Comparison of ENCODE assay signal across 34 cellular contexts in the genomic region with DNA sequence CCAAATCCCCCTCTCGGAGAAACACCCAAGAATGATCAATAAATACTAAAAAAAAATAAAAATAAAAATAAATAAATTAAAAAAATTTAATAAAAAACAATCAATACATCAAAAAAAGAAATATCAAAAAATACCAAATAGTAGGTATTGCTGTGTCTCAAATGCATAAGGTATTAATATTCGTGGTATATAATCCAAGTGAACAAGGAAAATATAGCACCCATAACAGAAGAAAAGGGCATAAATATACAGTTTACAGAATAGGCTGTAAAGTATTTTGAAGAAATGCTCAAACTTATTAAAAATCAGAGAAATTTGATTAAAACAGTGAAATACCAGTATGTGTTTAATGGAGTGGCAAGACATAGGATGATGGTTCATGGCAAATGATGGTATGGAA. TPM values are rescaled to one million over a fixed set of nuclear protein-coding genes. Genes with fewer than 3 reads are reported as not detected.
"Had no signal": no experiment of that assay in that cellular context is flagged by ENCODE, and none has a peak within 500 bp of the region (broad histone marks: within the 10 kb centered on the region; RNA-seq: fewer than 3 reads in every experiment).

No MANE protein-coding gene starts in this region.

- FAIRE-seq: astrocyte had no signal

- ATAC-seq: activated CD8-positive, alpha-beta T cell treated with anti-CD3 and anti-CD28 coated beads for 36 hours; activated naive CD4-positive, alpha-beta T cell treated with anti-CD3 and anti-CD28 coated beads, Interleukin-2, amount 50 U/mL, for 72 hours; activated T-cell treated with anti-CD3 and anti-CD28 coated beads, Interleukin-2, amount 50 U/mL, for 4 hours; activated T-cell treated with anti-CD3 and anti-CD28 coated beads, Interleukin-2, amount 50 U/mL, for 72 hours; activated T-helper 17 cell treated with anti-CD3 and anti-CD28 coated beads, Interleukin-2, amount 50 U/mL, for 72 hours; body of pancreas; T-cell; T-helper 17 cell had no signal

- H3K27me3 Mint-ChIP-seq: T-helper 17 cell had no signal

- DNase-seq: activated B cell treated with CpG ODN at 0.5 μM for 24 hours; activated CD4-positive, alpha-beta memory T cell treated with anti-CD3 and anti-CD28 coated beads for 36 hours; activated CD4-positive, alpha-beta T cell treated with anti-CD3 and anti-CD28 coated beads for 4 hours; activated CD4-positive, alpha-beta T cell treated with anti-CD3 and anti-CD28 coated beads, Interleukin-2, amount 10 ng/mL, durations not matched to agents 24 days and 14 days; activated CD4-positive, alpha-beta T cell treated with anti-CD3 and anti-CD28 coated beads, Interleukin-2, amount 50 U/mL, for 1 hour; activated CD4-positive, alpha-beta T cell treated with anti-CD3 and anti-CD28 coated beads, Interleukin-2, amount 50 U/mL, for 4 hours; activated CD4-positive, CD25-positive, alpha-beta regulatory T cell treated with anti-CD3 and anti-CD28 coated beads, Interleukin-2, amount 50 U/mL, for 72 hours; activated CD8-positive, alpha-beta memory T cell treated with anti-CD3 and anti-CD28 coated beads, Interleukin-2, amount 50 U/mL, for 4 hours; activated CD8-positive, alpha-beta T cell treated with anti-CD3 and anti-CD28 coated beads for 36 hours; activated effector memory CD4-positive, alpha-beta T cell treated with anti-CD3 and anti-CD28 coated beads, Interleukin-2, amount 50 U/mL, for 16 hours; activated gamma-delta T cell treated with Interleukin-2 at 50 U/mL for 16 hours; activated naive CD4-positive, alpha-beta T cell; activated naive CD4-positive, alpha-beta T cell treated with anti-CD3 and anti-CD28 coated beads for 36 hours; activated naive CD4-positive, alpha-beta T cell treated with anti-CD3 and anti-CD28 coated beads, Interleukin-2, amount 50 U/mL, for 16 hours; activated naive CD8-positive, alpha-beta T cell treated with anti-CD3 and anti-CD28 coated beads for 36 hours; activated T-cell treated with anti-CD3 and anti-CD28 coated beads for 4 hours; activated T-cell treated with anti-CD3 and anti-CD28 coated beads, Interleukin-2, amount 50 U/mL, for 1 hour; activated T-cell treated with anti-CD3 and anti-CD28 coated beads, Interleukin-2, amount 50 U/mL, for 4 hours; activated T-cell treated with anti-CD3 and anti-CD28 coated beads, Interleukin-2, amount 50 U/mL, for 72 hours; adrenal gland; amniotic stem cell; aorta; body of pancreas; brain microvascular endothelial cell; central memory CD4-positive, alpha-beta T cell; T-cell; T-helper 17 cell; T-helper 9 cell; WERI-Rb-1 had no signal

- H3K27ac Mint-ChIP-seq: activated B cell treated with CpG ODN at 0.5 μM for 24 hours; activated CD4-positive, alpha-beta memory T cell treated with anti-CD3 and anti-CD28 coated beads for 36 hours; activated CD4-positive, alpha-beta T cell treated with anti-CD3 and anti-CD28 coated beads, Interleukin-2, amount 10 ng/mL, durations not matched to agents 24 days and 14 days; activated CD8-positive, alpha-beta T cell treated with anti-CD3 and anti-CD28 coated beads for 36 hours; activated naive CD4-positive, alpha-beta T cell treated with anti-CD3 and anti-CD28 coated beads for 36 hours; activated naive CD4-positive, alpha-beta T cell treated with anti-CD3 and anti-CD28 coated beads, Interleukin-2, amount 50 U/mL, for 72 hours; activated naive CD8-positive, alpha-beta T cell treated with anti-CD3 and anti-CD28 coated beads for 36 hours; activated T-cell treated with anti-CD3 and anti-CD28 coated beads, Interleukin-2, amount 50 U/mL, for 72 hours; activated T-helper 1 cell treated with anti-CD3 and anti-CD28 coated beads, Interleukin-12 subunit alpha, Interleukin-12 subunit beta, Interleukin-2, Interleukin-4 antibody, amounts not matched to agents 30 ng/mL and 10 ng/mL and 1 ng/mL, durations not matched to agents 14 hours and 24 hours and 36 hours; activated T-helper 17 cell treated with anti-CD3 and anti-CD28 coated beads, Interleukin-2, amount 50 U/mL, for 72 hours; T-cell; T-helper 17 cell; T-helper 2 cell treated with Interferon-gamma antibody and Interleukin-4, amounts not matched to agents 5 μg/mL and 100 μg/mL, for 36 hours had no signal

- H3K4me3 Mint-ChIP-seq: activated B cell treated with CpG ODN at 0.5 μM for 24 hours; activated CD4-positive, alpha-beta memory T cell treated with anti-CD3 and anti-CD28 coated beads for 36 hours; activated CD4-positive, alpha-beta T cell treated with anti-CD3 and anti-CD28 coated beads, Interleukin-2, amount 10 ng/mL, durations not matched to agents 24 days and 14 days; activated CD8-positive, alpha-beta T cell treated with anti-CD3 and anti-CD28 coated beads for 36 hours; activated naive CD4-positive, alpha-beta T cell treated with anti-CD3 and anti-CD28 coated beads for 36 hours; activated naive CD8-positive, alpha-beta T cell treated with anti-CD3 and anti-CD28 coated beads for 36 hours; activated T-cell treated with anti-CD3 and anti-CD28 coated beads, Interleukin-2, amount 50 U/mL, for 4 hours; activated T-cell treated with anti-CD3 and anti-CD28 coated beads, Interleukin-2, amount 50 U/mL, for 72 hours; activated T-helper 1 cell treated with anti-CD3 and anti-CD28 coated beads, Interleukin-12 subunit alpha, Interleukin-12 subunit beta, Interleukin-2, Interleukin-4 antibody, amounts not matched to agents 30 ng/mL and 10 ng/mL and 1 ng/mL, durations not matched to agents 14 hours and 24 hours and 36 hours; activated T-helper 17 cell treated with anti-CD3 and anti-CD28 coated beads, Interleukin-2, amount 50 U/mL, for 72 hours; T-cell; T-helper 17 cell; T-helper 2 cell treated with Interferon-gamma antibody and Interleukin-4, amounts not matched to agents 5 μg/mL and 100 μg/mL, for 36 hours had no signal

RNA-seq across cellular contexts. Expression of a gene that starts 54.9 kb away (rescaled TPM):
- total RNA-seq: activated T-cell treated with anti-CD3 and anti-CD28 coated beads, Interleukin-2, amount 50 U/mL, for 4 hours had no signal
